In the genomic region with DNA sequence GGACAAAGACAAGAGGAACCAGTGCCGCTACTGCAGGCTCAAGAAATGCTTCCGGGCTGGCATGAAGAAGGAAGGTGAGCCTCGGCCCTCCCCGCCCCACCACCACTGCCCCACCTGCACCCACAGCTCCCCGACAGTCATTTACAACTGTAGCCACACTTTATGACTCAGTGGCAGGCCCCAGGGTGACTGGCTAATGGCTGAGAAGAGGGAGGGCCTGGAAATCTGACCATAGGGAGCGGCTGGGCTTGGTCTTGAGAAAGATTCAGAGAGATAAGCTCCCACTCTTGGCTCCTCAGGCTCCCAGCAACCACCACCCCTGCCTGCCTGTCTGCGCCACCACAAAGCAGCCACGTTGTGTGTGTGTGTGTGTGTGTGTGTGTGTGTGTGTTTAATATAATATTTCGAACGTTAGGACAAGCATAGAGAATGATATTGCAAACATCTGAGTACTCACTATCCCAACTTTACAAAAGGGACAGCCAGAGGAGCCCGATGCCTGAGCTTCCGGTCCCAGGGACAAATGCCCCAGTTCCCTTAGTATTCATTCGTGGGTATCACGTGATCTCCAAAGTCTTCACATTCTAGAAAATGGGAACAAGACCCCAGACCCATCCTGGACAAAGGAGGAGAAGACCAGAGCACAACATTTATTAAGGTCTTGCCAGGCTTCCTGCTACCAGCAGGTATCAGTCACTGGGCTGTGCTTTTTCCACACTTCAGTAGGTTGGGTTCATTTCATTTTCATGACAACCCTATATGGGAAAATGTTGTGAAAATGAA, we compare ENCODE assay signal across 11 cellular contexts. TPM values are rescaled to one million over a fixed set of nuclear protein-coding genes. Genes with fewer than 3 reads are reported as not detected.
DNase-seq lines count a peak whose midpoint lies in the region; ATAC-seq, FAIRE-seq and TF ChIP-seq lines count a peak whose summit lies in the region.
"Had no signal": no experiment of that assay in that cellular context is flagged by ENCODE, and none has a peak within 500 bp of the region (broad histone marks: within the 10 kb centered on the region; RNA-seq: fewer than 3 reads in every experiment).

No MANE protein-coding gene starts in this region.

- no peak for FAIRE-seq in A549 (lab: Jason Lieb, UNC)

- no peak for TF ChIP-seq POLR2A in A549 (IDR thresholded peaks at IDR 0.05; ENCODE audit: low read length)

- intact Hi-C loops in ascending aorta (cut with DNase I), result no loop called here
- intact Hi-C loops in left ventricle myocardium superior (cut with micrococcal nuclease), result no loop called here

- H3K27ac ChIP-seq in A549 (peak overlapping the region; percentile 48 to 76; a peak in 5 of 6 replicates), coronary artery (no peak overlapping the region), ascending aorta (no peak overlapping the region)

- peak overlapping the region; percentile 47 for H3K4me2 ChIP-seq in A549

- CTCF ChIA-PET in A549 (lab: Yijun Ruan, JAX), result interaction anchor here (0.7 to 4.4 kb wide), 8 partner anchors 20 to 193 kb away, joined by 3 to 17 read pairs (median 4); no protein-coding TSS in a partner anchor

- H3K36me3 ChIP-seq in adipocyte (ENCODE audit: control insufficient read depth, insufficient read depth, low read length, severe bottlenecking) (no peaks in the 10 kb centered on the region), kidney epithelial cell (ENCODE audit: control insufficient read depth, insufficient read depth, low read length) (no peaks in the 10 kb centered on the region), ascending aorta (no peaks in the 10 kb centered on the region)

- TF ChIP-seq CTCF in A549 (IDR thresholded peaks at IDR 0.05) (no peak), kidney epithelial cell (IDR thresholded peaks at IDR 0.05; ENCODE audit: insufficient read depth, low read length, poor library complexity, severe bottlenecking) (no peak), coronary artery (IDR thresholded peaks at IDR 0.05) (no peak), ascending aorta (IDR thresholded peaks at IDR 0.05) (no peak)

- TF ChIP-seq EP300 in A549 (IDR thresholded peaks at IDR 0.05), result no peak

- H3K9me3 ChIP-seq in A549 (no peaks in the 10 kb centered on the region), adipocyte (ENCODE audit: control insufficient read depth, low read length) (no peaks in the 10 kb centered on the region), ascending aorta (no peaks in the 10 kb centered on the region)

- H3K4me1 ChIP-seq in A549, result peaks cover 31% of the 10 kb centered on the region
- peaks cover 22% of the 10 kb centered on the region for H3K4me1 ChIP-seq in adipocyte (ENCODE audit: control insufficient read depth, insufficient read depth, low read length)
- H3K4me1 ChIP-seq in ascending aorta, result no peaks in the 10 kb centered on the region

- H3K27me3 ChIP-seq in adipocyte (replicated peaks; ENCODE audit: control insufficient read depth, insufficient read depth, low read length), result peaks cover 20% of the 10 kb centered on the region
- H3K27me3 ChIP-seq in kidney epithelial cell (ENCODE audit: control insufficient read depth, insufficient read depth, low read length), result peaks cover 12% of the 10 kb centered on the region
- H3K27me3 ChIP-seq in ascending aorta, result no peaks in the 10 kb centered on the region

- DNase-seq in A549 (ENCODE audit: low read depth in 1 of 2, low spot score in 1 of 2), result peak; percentile 66 to 80
- peak; percentile 59 for DNase-seq in HS-27A (ENCODE audit: low read depth)
- DNase-seq in adipocyte (ENCODE audit: low read depth), result peak; percentile 20
- peak; percentile 49 for DNase-seq in kidney epithelial cell (ENCODE audit: low read depth)
- DNase-seq in coronary artery (ENCODE audit: low spot score), result no peak
- no peak for DNase-seq in ascending aorta (ENCODE audit: low spot score in 2 of 2)
- no peak for DNase-seq in stimulated activated CD4-positive, alpha-beta T cell treated with anti-CD3 and anti-CD28 coated beads, Interleukin-1b, Interleukin-23, amount 100 ng/mL, for 48 hours
- no peak for DNase-seq in left ventricle myocardium superior
- DNase-seq: AML-193; naive thymus-derived CD4-positive, alpha-beta T cell had no signal

- WGBS in A549 (ENCODE audit: missing lambda C conversion rate), result 55% methylated on average over 14 of the region's 14 CpGs

- no peak for TF ChIP-seq RAD21 in A549 (conservative IDR thresholded peaks at IDR 0.05 in 1 of 2, IDR thresholded peaks at IDR 0.05 in 1 of 2)

- H3K9ac ChIP-seq in adipocyte (ENCODE audit: low read length), result no peak overlapping the region

- ATAC-seq in A549 (peak; percentile 62 to 81), left ventricle myocardium superior (no peak)
- ATAC-seq: naive thymus-derived CD4-positive, alpha-beta T cell had no signal

- POLR2A ChIA-PET in A549 (lab: Yijun Ruan, JAX), result interaction anchor here (0.7 to 1.2 kb wide), 3 partner anchors 10 to 197 kb away, joined by 3 read pairs; a partner anchor contains a TSS

- no peak overlapping the region for H3K4me3 ChIP-seq in A549
- H3K4me3 ChIP-seq in adipocyte (ENCODE audit: low read length), result no peak overlapping the region
- H3K4me3 ChIP-seq in kidney epithelial cell (ENCODE audit: low read depth, low read length), result no peak overlapping the region
- H3K4me3 ChIP-seq in coronary artery, result no peak overlapping the region
- no peak overlapping the region for H3K4me3 ChIP-seq in ascending aorta

TF ChIP-seq in A549, 52 proteins besides CTCF, POLR2A, EP300 and RAD21:
- peak; percentile 52 for TF ChIP-seq GATA3 (IDR thresholded peaks at IDR 0.05; ENCODE audit: borderline replicate concordance)
- TF ChIP-seq HOXA7 (CRISPR knock-in tag; IDR thresholded peaks at IDR 0.05), result no peak
- no peak for TF ChIP-seq RARB (CRISPR knock-in tag; IDR thresholded peaks at IDR 0.05)
- TF ChIP-seq, protein P1, sequence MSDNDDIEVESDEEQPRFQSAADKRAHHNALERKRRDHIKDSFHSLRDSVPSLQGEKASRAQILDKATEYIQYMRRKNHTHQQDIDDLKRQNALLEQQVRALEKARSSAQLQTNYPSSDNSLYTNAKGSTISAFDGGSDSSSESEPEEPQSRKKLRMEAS (IDR thresholded peaks at IDR 0.05), result 0 out of 2 replicates have a peak, but pooled peaks have one; percentile 19
- TF ChIP-seq FOSL2 (IDR thresholded peaks at IDR 0.05), result no peak
- peak; percentile 28; the same call in 1 of the 2 replicates for TF ChIP-seq FOSL2 (CRISPR knock-in tag; IDR thresholded peaks at IDR 0.05)

RNA-seq across cellular contexts. Expression of a gene that starts 52.1 kb away (rescaled TPM):
- polyA plus RNA-seq in A549 (2011; rRNA removed) (20.0 and 23.0 TPM in 2 replicates), A549 (2017; fragmentation: RNase III; extraction: RNeasy Plus Mini Kit Qiagen cat#74134 plus additional on column Dnase treatment) (17.5 to 26.2 TPM (median 25.9 TPM) in 3 replicates)
- 16.7 and 23.8 TPM in 2 replicates for polyA plus RNA-seq in A549 (2012; cell fraction: cytosol; rRNA removed)
- 26.9 and 33.9 TPM in 2 replicates for polyA plus RNA-seq in A549 (2012; cell fraction: nucleus; rRNA removed)
- 43.7 and 58.8 TPM in 2 replicates for polyA minus RNA-seq in A549 (2011; rRNA and poly(A)+ RNA removed)
- total RNA-seq in kidney epithelial cell (not detected in 2 replicates), ascending aorta (not detected), left ventricle myocardium superior (not detected)
- total RNA-seq: naive thymus-derived CD4-positive, alpha-beta T cell; T-helper 2 cell treated with Interferon-gamma antibody and Interleukin-4, amounts not matched to agents 100 ng/mL and 5 ng/mL, for 36 hours had no signal
- polyA plus RNA-seq: naive thymus-derived CD4-positive, alpha-beta T cell had no signal

Comparison
In these comparisons a context has a peak if more than half of its experiments do, and no peak if none do; other contexts are left out.
1. DNase-seq: peak in A549 (2 of 2), HS-27A (single experiment), adipocyte (single experiment) and kidney epithelial cell (single experiment); none in coronary artery (single experiment), ascending aorta (0 of 2), stimulated activated CD4-positive, alpha-beta T cell treated with anti-CD3 and anti-CD28 coated beads, Interleukin-1b, Interleukin-23, amount 100 ng/mL, for 48 hours (single experiment) and left ventricle myocardium superior (single experiment).
2. H3K27ac ChIP-seq: peak in A549 (2 of 2); none in coronary artery (0 of 2) and ascending aorta (0 of 2).